In genomic region chr5:171997011-171997410, GRCh38 we compare ENCODE assay signal across 17 cellular contexts.
"Had no signal": no experiment of that assay in that cellular context is flagged by ENCODE, and none has a peak within 500 bp of the region (broad histone marks: within the 10 kb centered on the region; RNA-seq: fewer than 3 reads in every experiment).

No MANE protein-coding gene starts in this region.

- H3K4me3 Mint-ChIP-seq: activated CD8-positive, alpha-beta T cell treated with anti-CD3 and anti-CD28 coated beads for 36 hours; activated naive CD8-positive, alpha-beta T cell treated with anti-CD3 and anti-CD28 coated beads for 36 hours; activated T-helper 1 cell treated with anti-CD3 and anti-CD28 coated beads, Interleukin-12 subunit alpha, Interleukin-12 subunit beta, Interleukin-2, Interleukin-4 antibody, amounts not matched to agents 30 ng/mL and 10 ng/mL and 1 ng/mL, durations not matched to agents 14 hours and 24 hours and 36 hours; central memory CD8-positive, alpha-beta T cell had no signal

- H3K27ac Mint-ChIP-seq: activated CD8-positive, alpha-beta T cell treated with anti-CD3 and anti-CD28 coated beads for 36 hours; activated naive CD8-positive, alpha-beta T cell treated with anti-CD3 and anti-CD28 coated beads for 36 hours; activated T-helper 1 cell treated with anti-CD3 and anti-CD28 coated beads, Interleukin-12 subunit alpha, Interleukin-12 subunit beta, Interleukin-2, Interleukin-4 antibody, amounts not matched to agents 30 ng/mL and 10 ng/mL and 1 ng/mL, durations not matched to agents 14 hours and 24 hours and 36 hours had no signal

- H3K9me3 ChIP-seq: ovary, thyroid gland had no signal

- H3K27ac ChIP-seq: brain microvascular endothelial cell, ovary, thyroid gland had no signal

- H3K4me3 ChIP-seq: ovary, thyroid gland had no signal

- H3K27me3 ChIP-seq: brain microvascular endothelial cell, ovary, thyroid gland had no signal

- H3K9me3 Mint-ChIP-seq: activated naive CD8-positive, alpha-beta T cell treated with anti-CD3 and anti-CD28 coated beads for 36 hours; activated T-helper 1 cell treated with anti-CD3 and anti-CD28 coated beads, Interleukin-12 subunit alpha, Interleukin-12 subunit beta, Interleukin-2, Interleukin-4 antibody, amounts not matched to agents 30 ng/mL and 10 ng/mL and 1 ng/mL, durations not matched to agents 14 hours and 24 hours and 36 hours; central memory CD8-positive, alpha-beta T cell had no signal

- DNase-seq: activated CD4-positive, alpha-beta T cell treated with anti-CD3 and anti-CD28 coated beads for 4 hours; activated CD8-positive, alpha-beta memory T cell treated with anti-CD3 and anti-CD28 coated beads, Interleukin-2, amount 50 U/mL, for 48 hours; activated CD8-positive, alpha-beta T cell treated with anti-CD3 and anti-CD28 coated beads for 36 hours; activated naive CD8-positive, alpha-beta T cell treated with anti-CD3 and anti-CD28 coated beads for 36 hours; amygdala; brain microvascular endothelial cell; cortex of kidney; effector CD4-positive, alpha-beta T cell; head of caudate nucleus; mammary epithelial cell; naive B cell; ovary; stimulated activated CD4-positive, alpha-beta T cell treated with anti-CD3 and anti-CD28 coated beads, Interleukin-12 subunit alpha, Interleukin-12 subunit beta, amount 100 ng/mL, for 4 hours; stimulated activated CD4-positive, alpha-beta T cell treated with anti-CD3 and anti-CD28 coated beads, Interleukin-2, amount 100 ng/mL, for 24 hours; thyroid gland had no signal

- H3K36me3 ChIP-seq: brain microvascular endothelial cell, ovary, thyroid gland had no signal

- ATAC-seq: activated CD8-positive, alpha-beta T cell treated with anti-CD3 and anti-CD28 coated beads for 36 hours had no signal

- H3K27me3 Mint-ChIP-seq: activated CD8-positive, alpha-beta T cell treated with anti-CD3 and anti-CD28 coated beads for 36 hours; activated naive CD8-positive, alpha-beta T cell treated with anti-CD3 and anti-CD28 coated beads for 36 hours; central memory CD8-positive, alpha-beta T cell; naive B cell had no signal
